In genomic region chr10:72455889-72456588, GRCh38 we compare ENCODE assay signal across 13 cellular contexts.
A peak's percentile ranks its signal among the peaks of the same experiment; 100 is the strongest.
DNase-seq lines count a peak whose midpoint lies in the region; ATAC-seq, FAIRE-seq and TF ChIP-seq lines count a peak whose summit lies in the region.
"Had no signal": no experiment of that assay in that cellular context is flagged by ENCODE, and none has a peak within 500 bp of the region (broad histone marks: within the 10 kb centered on the region; RNA-seq: fewer than 3 reads in every experiment).

No MANE protein-coding gene starts in this region.

- in situ Hi-C loops in K562 (cut with MboI): no loop called here

- 24% methylated on average over 3 of the region's 3 CpGs for WGBS in K562 (ENCODE audit: insufficient coverage, low coverage, missing lambda C conversion rate)
- no CpG with 5 or more reads among the region's 3 CpGs for WGBS in mesendoderm (ENCODE audit: extremely low coverage, insufficient coverage, low lambda C conversion rate)

- H2BK5ac ChIP-seq in mesendoderm (ENCODE audit: low read length): no peak overlapping the region

- CTCF ChIA-PET in K562 (lab: Yijun Ruan, JAX; ENCODE audit: low intra/inter-chr PET ratio): no interaction called here

- no peaks in the 10 kb centered on the region for H3K79me1 ChIP-seq in mesendoderm (ENCODE audit: low read length)

- H4K8ac ChIP-seq in mesendoderm (ENCODE audit: low read depth, low read length): no peak overlapping the region

- H3K79me2 ChIP-seq in K562 (ENCODE audit: control insufficient read depth, insufficient read depth, low read length) (no peaks in the 10 kb centered on the region), mesendoderm (ENCODE audit: control insufficient read depth, insufficient read depth, low read length) (no peaks in the 10 kb centered on the region)

- no peak overlapping the region for H3K18ac ChIP-seq in mesendoderm (ENCODE audit: low read length)

- no peak overlapping the region for H2BK120ac ChIP-seq in mesendoderm (ENCODE audit: low read depth, low read length)

- FAIRE-seq in K562 (lab: Jason Lieb, UNC): no peak

- no peak for TF ChIP-seq POLR2A in K562 (conservative IDR thresholded peaks at IDR 0.05)

- TF ChIP-seq RAD21 in K562 (CRISPR knock-in tag; conservative IDR thresholded peaks at IDR 0.05 in 1 of 2, IDR thresholded peaks at IDR 0.05 in 1 of 2): no peak

- TF ChIP-seq CTCF in K562 (IDR thresholded peaks at IDR 0.05 in 2 of 3, conservative IDR thresholded peaks at IDR 0.05 in 1 of 3; ENCODE audit: insufficient read depth in 2 of 3, low read depth in 1 of 3, low read length in 3 of 3): no peak

- H3K4me3 ChIP-seq in K562 (no peak overlapping the region), mesendoderm (ENCODE audit: low read length) (no peak overlapping the region)
- H3K4me3 ChIP-seq: colonic mucosa had no signal

- no peak overlapping the region for H3K4me2 ChIP-seq in K562 (ENCODE audit: insufficient read depth, low read length)
- H3K4me2 ChIP-seq in mesendoderm (ENCODE audit: low read length): no peak overlapping the region

- BruUV-seq in K562 (replicated peaks; lab: Mats Ljungman, UMichigan): no TSS peak

- no peak overlapping the region for H3K4ac ChIP-seq in mesendoderm (ENCODE audit: low read depth, low read length)

- ATAC-seq in K562: peak; percentile 74
- no peak for ATAC-seq in HG03354 (IDR thresholded peaks at IDR 0.05; ENCODE audit: poor library complexity, severe bottlenecking, unreplicated experiment)
- no peak for ATAC-seq in GM18873 (IDR thresholded peaks at IDR 0.05; ENCODE audit: low FRiP score, unreplicated experiment)
- ATAC-seq in HG03460 (IDR thresholded peaks at IDR 0.05; ENCODE audit: unreplicated experiment): no peak
- ATAC-seq in HG03439 (IDR thresholded peaks at IDR 0.05; ENCODE audit: unreplicated experiment): no peak

- H3K36me3 ChIP-seq in K562 (ENCODE audit: control insufficient read depth, insufficient read depth, low read length) (no peaks in the 10 kb centered on the region; the same call in 2 of the 3 replicates), mesendoderm (ENCODE audit: control insufficient read depth, insufficient read depth, low read length) (peaks cover 2% of the 10 kb centered on the region)
- H3K36me3 ChIP-seq: colonic mucosa had no signal

- POLR2A ChIA-PET in K562 (lab: Yijun Ruan, JAX): interaction anchor here (0.6 to 1.6 kb wide), 5 partner anchors 9 to 660 kb away, joined by 3 to 8 read pairs (median 3); no protein-coding TSS in a partner anchor

- H3K56ac ChIP-seq in mesendoderm (ENCODE audit: low read length): no peak overlapping the region

- H3K27me3 ChIP-seq in K562 (ENCODE audit: control insufficient read depth in 2 of 2, insufficient read depth in 2 of 2, low read length in 2 of 2) (no peaks in the 10 kb centered on the region), mesendoderm (ENCODE audit: insufficient read depth, low read length, poor library complexity) (no peaks in the 10 kb centered on the region)
- H3K27me3 ChIP-seq: colonic mucosa had no signal

- no peak overlapping the region for H2BK15ac ChIP-seq in mesendoderm (replicated peaks; ENCODE audit: low read depth)

- H3K4me1 ChIP-seq in K562 (replicated peaks in 1 of 2; ENCODE audit: control insufficient read depth in 2 of 2, insufficient read depth in 2 of 2, low read length in 2 of 2) (peaks cover 0 to 5% of the 10 kb centered on the region in 2 experiments; a peak in 3 of 5 replicates), mesendoderm (ENCODE audit: control insufficient read depth, low read depth, low read length) (peaks cover 3% of the 10 kb centered on the region)
- H3K4me1 ChIP-seq: colonic mucosa had no signal

- no peak for TF ChIP-seq EP300 in K562 (IDR thresholded peaks at IDR 0.05; ENCODE audit: low read length)

- DNase-seq in CD1c-positive myeloid dendritic cell (ENCODE audit: extremely low spot score) (peak; percentile 23), M059J (ENCODE audit: low read depth) (peak; percentile 2), K562 (ENCODE audit: extremely low read depth in 1 of 4, low spot score in 3 of 4) (peak in 1 of 4 experiments; percentile 22), mesendoderm (peak; percentile 94)
- DNase-seq: activated CD4-positive, CD25-positive, alpha-beta regulatory T cell; CD4-positive, alpha-beta memory T cell; colonic mucosa; NCI-H1417; stimulated activated CD4-positive, alpha-beta T cell treated with anti-CD3 and anti-CD28 coated beads, Interleukin-12 subunit alpha, Interleukin-12 subunit beta, amount 100 ng/mL, for 4 hours had no signal

- H2AFZ ChIP-seq in K562 (ENCODE audit: low read depth, low read length): no peak overlapping the region

- H4K20me1 ChIP-seq in K562 (replicated peaks; ENCODE audit: control insufficient read depth, insufficient read depth, low read length): no peaks in the 10 kb centered on the region

- H2AK5ac ChIP-seq in mesendoderm (ENCODE audit: low read length): no peak overlapping the region

- H3K27ac ChIP-seq in K562 (ENCODE audit: extremely low read depth, low read depth, low read length) (no peak overlapping the region), mesendoderm (ENCODE audit: low read depth, low read length) (no peak overlapping the region)
- H3K27ac ChIP-seq: colonic mucosa had no signal

- no peak overlapping the region for H4K5ac ChIP-seq in mesendoderm (ENCODE audit: low read length)

- H3K9me1 ChIP-seq in K562 (ENCODE audit: control insufficient read depth, insufficient read depth, low read length): no peaks in the 10 kb centered on the region

- H3K9me3 ChIP-seq in K562 (replicated peaks; ENCODE audit: control insufficient read depth, insufficient read depth, low read depth, low read length): no peaks in the 10 kb centered on the region
- H3K9me3 ChIP-seq: colonic mucosa had no signal

- intact Hi-C loops in K562 (cut with micrococcal nuclease): no loop called here

- no peak overlapping the region for H3K23ac ChIP-seq in mesendoderm (ENCODE audit: low read length)

- H3K9ac ChIP-seq in K562 (ENCODE audit: insufficient read depth in 1 of 2, low read depth in 2 of 2, low read length in 2 of 2) (no peak overlapping the region; a peak in 1 of 4 replicates), mesendoderm (ENCODE audit: low read length) (no peak overlapping the region)

TF ChIP-seq in K562, 482 proteins besides CTCF, POLR2A, EP300 and RAD21:
- TF ChIP-seq PYGO2 (tag; IDR thresholded peaks at IDR 0.05) (no peak), EGR1 (conservative IDR thresholded peaks at IDR 0.05) (0 out of 2 replicates have a peak, but pooled peaks have one; percentile 8), FOSL1 (tag; conservative IDR thresholded peaks at IDR 0.05) (peak; percentile 56), RNF2 (IDR thresholded peaks at IDR 0.05) (no peak), ZBTB17 (CRISPR knock-in tag; IDR thresholded peaks at IDR 0.05) (peak; percentile 64; the same call in 1 of the 2 replicates), CEBPB (tag; IDR thresholded peaks at IDR 0.05) (peak; percentile 46), MTA3 (IDR thresholded peaks at IDR 0.05; ENCODE audit: borderline replicate concordance) (no peak), PBX2 (CRISPR knock-in tag; IDR thresholded peaks at IDR 0.05; ENCODE audit: low read depth) (no peak), PBX2 (tag; conservative IDR thresholded peaks at IDR 0.05; ENCODE audit: low read depth) (peak; percentile 20; the same call in 1 of the 2 replicates), ZNF121 (CRISPR knock-in tag; conservative IDR thresholded peaks at IDR 0.05) (no peak), SMARCA4 (IDR thresholded peaks at IDR 0.05) (0 out of 2 replicates have a peak, but pooled peaks have one; percentile 21), SMC3 (conservative IDR thresholded peaks at IDR 0.05; ENCODE audit: insufficient read depth, low read depth, low read length) (no peak), NFIC (IDR thresholded peaks at IDR 0.05) (no peak)
